In genomic region chr15:62726461-62726860, GRCh38 we compare ENCODE assay signal across 15 cellular contexts.
DNase-seq lines count a peak whose midpoint lies in the region; ATAC-seq and TF ChIP-seq lines count a peak whose summit lies in the region.
"Had no signal": no experiment of that assay in that cellular context is flagged by ENCODE, and none has a peak within 500 bp of the region (broad histone marks: within the 10 kb centered on the region; RNA-seq: fewer than 3 reads in every experiment).

No MANE protein-coding gene starts in this region.

- H3K9me3 ChIP-seq in T-helper 17 cell (ENCODE audit: control insufficient read depth, low read length, poor library complexity, severe bottlenecking) (no peaks in the 10 kb centered on the region), suprapubic skin (no peaks in the 10 kb centered on the region)

- H3K36me3 ChIP-seq in suprapubic skin, result peaks cover 29% of the 10 kb centered on the region

- TF ChIP-seq EP300 in suprapubic skin (IDR thresholded peaks at IDR 0.05), result no peak

- peak; percentile 7 for DNase-seq in NCI-H1092 treated with DMSO at 0.1 percent for 48 hours (lab: John Stamatoyannopoulos, UW)
- no peak for DNase-seq in NCI-H1092 (lab: John Stamatoyannopoulos, UW)
- DNase-seq in COR-L47 (lab: John Stamatoyannopoulos, UW), result peak; percentile 41
- DNase-seq in NCI-H1105 treated with DMSO at 0.1 percent for 48 hours (lab: John Stamatoyannopoulos, UW), result peak; percentile 90
- no peak for DNase-seq in T-helper 17 cell
- DNase-seq in immature natural killer cell, result no peak
- DNase-seq in substantia nigra (lab: John Stamatoyannopoulos, UW), result no peak
- DNase-seq in suprapubic skin (ENCODE audit: low spot score in 2 of 2), result no peak
- DNase-seq: AML-193; CD4-positive, CD25-positive, alpha-beta regulatory T cell; DMS79 had no signal

- TF ChIP-seq POLR2A in suprapubic skin (IDR thresholded peaks at IDR 0.05), result no peak

- H3K36me3 Mint-ChIP-seq in T-helper 17 cell (ENCODE audit: low read depth), result no peaks in the 10 kb centered on the region
- no peaks in the 10 kb centered on the region for H3K36me3 Mint-ChIP-seq in immature natural killer cell
- H3K36me3 Mint-ChIP-seq: CD4-positive, CD25-positive, alpha-beta regulatory T cell had no signal

- no peak overlapping the region for H3K4me3 ChIP-seq in suprapubic skin
- H3K4me3 ChIP-seq: BLaER1 treated with 17β-estradiol and CSF1 and Interleukin-3, amounts not matched to agents 10 nM and 100 nM; GM12878 had no signal

- no peak overlapping the region for H3K27ac Mint-ChIP-seq in T-helper 17 cell
- no peak overlapping the region for H3K27ac Mint-ChIP-seq in immature natural killer cell
- H3K27ac Mint-ChIP-seq: CD4-positive, CD25-positive, alpha-beta regulatory T cell had no signal

- H3K27ac ChIP-seq in substantia nigra (ENCODE audit: low read depth, low read length, poor library complexity, severe bottlenecking) (no peak overlapping the region), suprapubic skin (no peak overlapping the region)
- H3K27ac ChIP-seq: 22Rv1 had no signal

- H3K4me1 ChIP-seq in suprapubic skin, result no peaks in the 10 kb centered on the region

- H3K4me3 Mint-ChIP-seq in T-helper 17 cell, result peak overlapping the region; percentile 39
- H3K4me3 Mint-ChIP-seq in immature natural killer cell, result no peak overlapping the region
- H3K4me3 Mint-ChIP-seq: CD4-positive, CD25-positive, alpha-beta regulatory T cell had no signal

- peaks cover 3% of the 10 kb centered on the region for H3K4me1 Mint-ChIP-seq in T-helper 17 cell
- H3K4me1 Mint-ChIP-seq in immature natural killer cell, result no peaks in the 10 kb centered on the region
- H3K4me1 Mint-ChIP-seq: CD4-positive, CD25-positive, alpha-beta regulatory T cell had no signal

- TF ChIP-seq CTCF in suprapubic skin (IDR thresholded peaks at IDR 0.05), result no peak

- H3K27me3 ChIP-seq in suprapubic skin, result no peaks in the 10 kb centered on the region
- H3K27me3 ChIP-seq: BLaER1 treated with 17β-estradiol and CSF1 and Interleukin-3, amounts not matched to agents 10 nM and 100 nM had no signal

- H3K9me3 Mint-ChIP-seq in immature natural killer cell, result no peaks in the 10 kb centered on the region

- H3K27me3 Mint-ChIP-seq in T-helper 17 cell (peaks cover 19% of the 10 kb centered on the region), immature natural killer cell (ENCODE audit: low read depth in 3 of 3) (peaks cover 0 to 4% (median 2%) of the 10 kb centered on the region in 3 donors)

- no peak for ATAC-seq in T-helper 17 cell
- ATAC-seq: GM12878, HCT116 had no signal

Comparison
In these comparisons a context has a peak if more than half of its experiments do, and no peak if none do; other contexts are left out.
1. DNase-seq: peak in NCI-H1092 treated with DMSO at 0.1 percent for 48 hours (single experiment), COR-L47 (single experiment) and NCI-H1105 treated with DMSO at 0.1 percent for 48 hours (single experiment); none in NCI-H1092 (single experiment), T-helper 17 cell (0 of 3), immature natural killer cell (0 of 3), substantia nigra (0 of 49) and suprapubic skin (0 of 2).